ENCODE assay signal across 16 cellular contexts in the genomic region with DNA sequence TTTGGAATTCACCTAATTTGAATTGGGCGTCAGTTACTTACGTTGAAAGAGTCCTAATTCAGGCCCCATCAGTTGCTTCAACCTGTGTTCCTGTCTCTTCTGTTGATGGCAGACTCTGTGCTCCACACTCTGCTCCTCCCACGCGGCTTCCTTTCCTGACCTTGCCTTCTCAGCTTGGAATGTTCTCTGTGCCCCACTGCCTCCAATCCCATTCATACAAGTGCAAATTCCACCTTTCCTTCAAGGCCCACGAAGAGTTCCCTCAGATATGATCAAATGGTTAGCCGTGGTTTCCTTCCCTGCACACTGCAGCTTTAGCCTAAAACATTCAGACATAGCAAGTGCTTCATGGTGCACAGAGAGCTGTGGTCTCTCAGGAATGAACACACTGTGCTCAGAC.
"Had no signal": no experiment of that assay in that cellular context is flagged by ENCODE, and none has a peak within 500 bp of the region (broad histone marks: within the 10 kb centered on the region; RNA-seq: fewer than 3 reads in every experiment).

No MANE protein-coding gene starts in this region.

- ATAC-seq: activated CD8-positive, alpha-beta T cell treated with anti-CD3 and anti-CD28 coated beads for 36 hours; body of pancreas; left cardiac atrium; stimulated activated memory B cell treated with anti-CD40 and anti-IgM and Interleukin-4, amounts not matched to agents 10 μg/mL and 1 μg/mL and 100 μg/mL, for 72 hours had no signal

- H3K36me3 Mint-ChIP-seq: type B pancreatic cell had no signal

- H3K27me3 Mint-ChIP-seq: activated CD8-positive, alpha-beta T cell treated with anti-CD3 and anti-CD28 coated beads for 36 hours; stimulated activated memory B cell treated with anti-CD40 and anti-IgM and Interleukin-4, amounts not matched to agents 10 μg/mL and 1 μg/mL and 100 μg/mL, for 72 hours; type B pancreatic cell had no signal

- DNase-seq: activated CD8-positive, alpha-beta memory T cell treated with anti-CD3 and anti-CD28 coated beads, Interleukin-2, amount 50 U/mL, for 4 hours; activated CD8-positive, alpha-beta T cell treated with anti-CD3 and anti-CD28 coated beads for 36 hours; activated naive CD4-positive, alpha-beta T cell; body of pancreas; central memory CD4-positive, alpha-beta T cell; cortex of kidney; effector CD8-positive, alpha-beta T cell; foreskin melanocyte; left cardiac atrium; pancreas; Right ventricle myocardium superior had no signal

- H3K4me1 ChIP-seq: body of pancreas, pancreas, right atrium auricular region had no signal

- H3K9me3 Mint-ChIP-seq: activated CD8-positive, alpha-beta T cell treated with anti-CD3 and anti-CD28 coated beads for 36 hours; stimulated activated memory B cell treated with anti-CD40 and anti-IgM and Interleukin-4, amounts not matched to agents 10 μg/mL and 1 μg/mL and 100 μg/mL, for 72 hours; T-helper 2 cell treated with Interferon-gamma antibody and Interleukin-4, amounts not matched to agents 5 μg/mL and 100 μg/mL, for 36 hours had no signal

- H3K4me1 Mint-ChIP-seq: stimulated activated memory B cell treated with anti-CD40 and anti-IgM and Interleukin-4, amounts not matched to agents 10 μg/mL and 1 μg/mL and 100 μg/mL, for 72 hours had no signal

- FAIRE-seq: pancreas had no signal

- H3K27me3 ChIP-seq: body of pancreas, pancreas, right atrium auricular region had no signal

- H3K27ac ChIP-seq: body of pancreas, pancreas, right atrium auricular region had no signal

- H3K27ac Mint-ChIP-seq: activated CD8-positive, alpha-beta T cell treated with anti-CD3 and anti-CD28 coated beads for 36 hours; stimulated activated memory B cell treated with anti-CD40 and anti-IgM and Interleukin-4, amounts not matched to agents 10 μg/mL and 1 μg/mL and 100 μg/mL, for 72 hours; T-helper 2 cell treated with Interferon-gamma antibody and Interleukin-4, amounts not matched to agents 5 μg/mL and 100 μg/mL, for 36 hours had no signal

- H3K9me3 ChIP-seq: body of pancreas, pancreas, right atrium auricular region had no signal

- H3K36me3 ChIP-seq: pancreas, right atrium auricular region had no signal

- H3K4me3 Mint-ChIP-seq: activated CD8-positive, alpha-beta T cell treated with anti-CD3 and anti-CD28 coated beads for 36 hours; stimulated activated memory B cell treated with anti-CD40 and anti-IgM and Interleukin-4, amounts not matched to agents 10 μg/mL and 1 μg/mL and 100 μg/mL, for 72 hours; T-helper 2 cell treated with Interferon-gamma antibody and Interleukin-4, amounts not matched to agents 5 μg/mL and 100 μg/mL, for 36 hours; type B pancreatic cell had no signal

- H3K4me3 ChIP-seq: body of pancreas, lung, pancreas, right atrium auricular region had no signal
